8 cellular contexts compared by ENCODE assay signal in the genomic region with DNA sequence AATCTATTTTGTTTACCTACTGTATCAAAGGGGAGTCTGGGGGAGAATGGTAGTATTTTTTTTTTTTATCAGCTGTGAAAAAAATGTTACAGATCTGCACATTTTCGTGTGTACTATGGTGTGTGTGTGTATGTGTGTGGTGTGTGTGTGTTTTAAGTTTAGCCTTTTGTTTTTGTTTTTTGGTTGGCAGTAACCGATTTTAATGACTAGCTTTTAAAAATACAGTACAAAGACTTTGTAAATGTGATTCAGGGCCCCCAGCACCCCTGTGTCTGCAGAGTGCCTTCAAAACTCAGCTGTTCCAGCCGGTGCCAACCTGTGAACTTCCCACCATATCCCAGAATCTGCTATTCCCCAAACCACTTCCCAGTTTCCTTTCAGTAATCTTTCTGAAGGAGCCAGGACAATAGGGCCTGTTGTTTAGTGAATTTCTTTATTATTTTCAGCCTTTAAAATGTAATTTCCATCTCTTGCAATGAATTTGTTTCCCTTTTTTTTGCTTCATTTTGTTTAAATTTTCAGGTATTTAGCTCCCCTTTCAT. TPM values are rescaled to one million over a fixed set of nuclear protein-coding genes. Genes with fewer than 3 reads are reported as not detected.
DNase-seq lines count a peak whose midpoint lies in the region; ATAC-seq and TF ChIP-seq lines count a peak whose summit lies in the region.

No MANE protein-coding gene starts in this region.

- peak overlapping the region; percentile 79 to 88 for H3K27ac Mint-ChIP-seq in natural killer cell treated with Interleukin-12 subunit alpha and Interleukin-12 subunit beta and Interleukin-15 and Interleukin-18, amount 100 ng/mL, for 72 hours

- H3K27me3 ChIP-seq in BLaER1 (no peaks in the 10 kb centered on the region), MG63 (no peaks in the 10 kb centered on the region), dorsolateral prefrontal cortex (no peaks in the 10 kb centered on the region)

- peak overlapping the region; percentile 93 for H3K9ac ChIP-seq in BLaER1

- peak overlapping the region; percentile 85; the same call in 1 of the 2 replicates for H3K27ac ChIP-seq in BLaER1
- H3K27ac ChIP-seq in dorsolateral prefrontal cortex: peak overlapping the region in 4 of 59 donors; percentile 12 to 96 (median 92)

- H3K27me3 Mint-ChIP-seq in natural killer cell treated with Interleukin-12 subunit alpha and Interleukin-12 subunit beta and Interleukin-15 and Interleukin-18, amount 100 ng/mL, for 72 hours: no peaks in the 10 kb centered on the region

- ATAC-seq in natural killer cell treated with Interleukin-12 subunit alpha and Interleukin-12 subunit beta and Interleukin-15 and Interleukin-18, amount 100 ng/mL, for 72 hours: no peak
- no peak for ATAC-seq in GM19463 (IDR thresholded peaks at IDR 0.05; ENCODE audit: unreplicated experiment)

- H3K36me3 ChIP-seq in BLaER1 (no peaks in the 10 kb centered on the region; the same call in 1 of the 2 replicates), MG63 (peaks cover 32% of the 10 kb centered on the region)

- peaks cover 47 to 60% of the 10 kb centered on the region in 2 donors for H3K4me1 Mint-ChIP-seq in natural killer cell treated with Interleukin-12 subunit alpha and Interleukin-12 subunit beta and Interleukin-15 and Interleukin-18, amount 100 ng/mL, for 72 hours (ENCODE audit: low read depth in 2 of 2)

- H3K9me3 Mint-ChIP-seq in natural killer cell treated with Interleukin-12 subunit alpha and Interleukin-12 subunit beta and Interleukin-15 and Interleukin-18, amount 100 ng/mL, for 72 hours: no peaks in the 10 kb centered on the region

- intact Hi-C loops in dorsolateral prefrontal cortex (cut with DNase I): loop anchor here (5.0 kb wide), 4 partner anchors 122 to 1158 kb away; a partner anchor contains a TSS

- no peaks in the 10 kb centered on the region for H3K36me3 Mint-ChIP-seq in natural killer cell treated with Interleukin-12 subunit alpha and Interleukin-12 subunit beta and Interleukin-15 and Interleukin-18, amount 100 ng/mL, for 72 hours

- no peak for TF ChIP-seq CTCF in dorsolateral prefrontal cortex (IDR thresholded peaks at IDR 0.05 in 54 of 56, conservative IDR thresholded peaks at IDR 0.05 in 2 of 56; ENCODE audit: low read depth in 1 of 56, partially characterized antibody in 56 of 56)

- H3K4me3 ChIP-seq in BLaER1 (peak overlapping the region; percentile 93), MG63 (peak overlapping the region; percentile 63), dorsolateral prefrontal cortex (peak overlapping the region; percentile 60 to 95 (median 86))

- peak overlapping the region; percentile 84 for H3K4me2 ChIP-seq in BLaER1

- H4K20me1 ChIP-seq in BLaER1: peaks cover 69% of the 10 kb centered on the region

- peak overlapping the region; percentile 98 for H3K4me3 Mint-ChIP-seq in natural killer cell treated with Interleukin-12 subunit alpha and Interleukin-12 subunit beta and Interleukin-15 and Interleukin-18, amount 100 ng/mL, for 72 hours

- peaks cover 38% of the 10 kb centered on the region for H3K4me1 ChIP-seq in BLaER1

- H3K9me3 ChIP-seq in BLaER1: no peaks in the 10 kb centered on the region
- no peaks in the 10 kb centered on the region for H3K9me3 ChIP-seq in MG63

- DNase-seq in MG63: no peak
- no peak for DNase-seq in dorsolateral prefrontal cortex
- no peak for DNase-seq in natural killer cell treated with Interleukin-12 subunit alpha and Interleukin-12 subunit beta and Interleukin-15 and Interleukin-18, amount 100 ng/mL, for 72 hours (ENCODE audit: low spot score)
- DNase-seq in DMS79 (lab: John Stamatoyannopoulos, UW): no peak
- no peak for DNase-seq in NAMALWA (ENCODE audit: low spot score)
- DNase-seq in SHP77 (lab: John Stamatoyannopoulos, UW): no peak

RNA-seq across cellular contexts. Expression of a gene that starts 2.1 kb away (rescaled TPM):
- total RNA-seq in MG63 (2014; rRNA removed; shearing (Covaris generic); ENCODE audit: low replicate concordance): 10.2 and 11.4 TPM in 2 replicates
- 10 to 100 TPM in 89 of 120 experiments, 1 to 10 TPM in 31; 6.1 to 17.8 (median 11.3) TPM for total RNA-seq in dorsolateral prefrontal cortex
- total RNA-seq in natural killer cell treated with Interleukin-12 subunit alpha and Interleukin-12 subunit beta and Interleukin-15 and Interleukin-18, amount 100 ng/mL, for 72 hours: 10 to 100 TPM; 12.1 to 13.6 TPM
